1 cellular context compared by ENCODE assay signal in genomic region chr11:561148-562003, GRCh38.
TF ChIP-seq lines count a peak whose summit lies in the region.

No MANE protein-coding gene starts in this region.

TF ChIP-seq in GM23338, 12 proteins besides CTCF, POLR2A, EP300 and RAD21 (continued from another document):
- TF ChIP-seq ZNF462 (CRISPR knock-in tag; IDR thresholded peaks at IDR 0.05), result no peak
- no peak for TF ChIP-seq JUNB (IDR thresholded peaks at IDR 0.05; ENCODE audit: unreplicated experiment)
- TF ChIP-seq ZNF331 (CRISPR knock-in tag; IDR thresholded peaks at IDR 0.05; ENCODE audit: low read depth), result no peak
- TF ChIP-seq, protein P1, sequence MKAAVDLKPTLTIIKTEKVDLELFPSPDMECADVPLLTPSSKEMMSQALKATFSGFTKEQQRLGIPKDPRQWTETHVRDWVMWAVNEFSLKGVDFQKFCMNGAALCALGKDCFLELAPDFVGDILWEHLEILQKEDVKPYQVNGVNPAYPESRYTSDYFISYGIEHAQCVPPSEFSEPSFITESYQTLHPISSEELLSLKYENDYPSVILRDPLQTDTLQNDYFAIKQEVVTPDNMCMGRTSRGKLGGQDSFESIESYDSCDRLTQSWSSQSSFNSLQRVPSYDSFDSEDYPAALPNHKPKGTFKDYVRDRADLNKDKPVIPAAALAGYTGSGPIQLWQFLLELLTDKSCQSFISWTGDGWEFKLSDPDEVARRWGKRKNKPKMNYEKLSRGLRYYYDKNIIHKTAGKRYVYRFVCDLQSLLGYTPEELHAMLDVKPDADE (IDR thresholded peaks at IDR 0.05), result no peak
- no peak for TF ChIP-seq EZH2 (IDR thresholded peaks at IDR 0.05; ENCODE audit: low read depth, unreplicated experiment)
